Comparison of ENCODE assay signal across 33 cellular contexts in the genomic region with DNA sequence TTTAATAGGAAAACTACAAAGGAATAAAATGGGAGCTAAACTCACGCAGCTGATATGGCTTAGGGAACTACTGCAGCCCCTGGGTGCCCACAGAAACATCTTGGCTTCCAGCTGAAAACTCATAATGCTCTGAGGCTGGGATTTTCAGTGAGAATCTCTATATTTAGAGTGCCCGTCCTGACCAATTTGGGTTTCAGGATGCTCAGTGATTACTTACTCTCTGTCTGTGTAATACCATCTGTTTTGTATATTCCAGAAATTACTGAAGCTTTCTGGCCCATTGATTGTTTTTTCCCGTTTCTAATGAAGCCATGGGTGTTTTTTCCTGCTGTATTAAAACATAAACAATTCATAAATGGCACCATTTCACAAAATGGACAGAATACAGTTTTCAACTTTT. TPM values are rescaled to one million over a fixed set of nuclear protein-coding genes. Genes with fewer than 3 reads are reported as not detected.
"Had no signal": no experiment of that assay in that cellular context is flagged by ENCODE, and none has a peak within 500 bp of the region (broad histone marks: within the 10 kb centered on the region; RNA-seq: fewer than 3 reads in every experiment).

No MANE protein-coding gene starts in this region.

- H3K4me1 Mint-ChIP-seq: activated B cell treated with CpG ODN at 0.5 μM for 24 hours; activated CD4-positive, alpha-beta T cell treated with anti-CD3 and anti-CD28 coated beads, Interleukin-2, amount 10 ng/mL, durations not matched to agents 24 days and 14 days; activated CD8-positive, alpha-beta memory T cell treated with anti-CD3 and anti-CD28 coated beads, Interleukin-2, amount 10 ng/mL, durations not matched to agents 7 days and 5 days; activated naive CD8-positive, alpha-beta T cell treated with anti-CD3 and anti-CD28 coated beads for 36 hours had no signal

- H3K4me3 ChIP-seq: adrenal gland, body of pancreas, breast epithelium had no signal

- H3K27me3 Mint-ChIP-seq: activated B cell treated with CpG ODN at 0.5 μM for 24 hours; activated CD4-positive, alpha-beta memory T cell treated with anti-CD3 and anti-CD28 coated beads for 36 hours; activated CD4-positive, alpha-beta T cell treated with anti-CD3 and anti-CD28 coated beads, Interleukin-2, amount 10 ng/mL, durations not matched to agents 24 days and 14 days; activated CD8-positive, alpha-beta memory T cell treated with anti-CD3 and anti-CD28 coated beads, Interleukin-2, amount 10 ng/mL, durations not matched to agents 7 days and 5 days; activated CD8-positive, alpha-beta T cell treated with anti-CD3 and anti-CD28 coated beads for 36 hours; activated naive CD8-positive, alpha-beta T cell treated with anti-CD3 and anti-CD28 coated beads for 36 hours; activated T-cell treated with anti-CD3 and anti-CD28 coated beads, Interleukin-2, amount 50 U/mL, for 24 hours had no signal

- H3K27me3 ChIP-seq: adrenal gland, body of pancreas, brain microvascular endothelial cell, breast epithelium had no signal

- H3K4me1 ChIP-seq: adrenal gland, body of pancreas, breast epithelium had no signal

- ATAC-seq: activated CD8-positive, alpha-beta memory T cell treated with anti-CD3 and anti-CD28 coated beads, Interleukin-2, amount 10 ng/mL, durations not matched to agents 7 days and 5 days; activated CD8-positive, alpha-beta T cell treated with anti-CD3 and anti-CD28 coated beads for 36 hours; activated naive CD4-positive, alpha-beta T cell treated with anti-CD3 and anti-CD28 coated beads, Interleukin-2, amount 50 U/mL, for 72 hours; body of pancreas had no signal

- H3K36me3 Mint-ChIP-seq: activated CD4-positive, alpha-beta memory T cell treated with anti-CD3 and anti-CD28 coated beads for 36 hours; activated CD8-positive, alpha-beta memory T cell treated with anti-CD3 and anti-CD28 coated beads, Interleukin-2, amount 10 ng/mL, durations not matched to agents 7 days and 5 days; activated naive CD4-positive, alpha-beta T cell treated with anti-CD3 and anti-CD28 coated beads, Interleukin-2, amount 50 U/mL, for 72 hours; activated naive CD8-positive, alpha-beta T cell treated with anti-CD3 and anti-CD28 coated beads for 36 hours had no signal

- H3K27ac Mint-ChIP-seq: activated B cell treated with CpG ODN at 0.5 μM for 24 hours; activated CD4-positive, alpha-beta memory T cell treated with anti-CD3 and anti-CD28 coated beads for 36 hours; activated CD4-positive, alpha-beta T cell treated with anti-CD3 and anti-CD28 coated beads, Interleukin-2, amount 10 ng/mL, durations not matched to agents 24 days and 14 days; activated CD8-positive, alpha-beta memory T cell treated with anti-CD3 and anti-CD28 coated beads, Interleukin-2, amount 10 ng/mL, durations not matched to agents 7 days and 5 days; activated CD8-positive, alpha-beta T cell treated with anti-CD3 and anti-CD28 coated beads for 36 hours; activated naive CD4-positive, alpha-beta T cell treated with anti-CD3 and anti-CD28 coated beads for 36 hours; activated naive CD4-positive, alpha-beta T cell treated with anti-CD3 and anti-CD28 coated beads, Interleukin-2, amount 50 U/mL, for 72 hours; activated naive CD8-positive, alpha-beta T cell treated with anti-CD3 and anti-CD28 coated beads for 36 hours; activated T-cell treated with anti-CD3 and anti-CD28 coated beads, Interleukin-2, amount 50 U/mL, for 24 hours; T-helper 1 cell treated with Interleukin-12 subunit alpha and Interleukin-12 subunit beta and Interleukin-4 antibody, amounts not matched to agents 30 μg/mL and 1 μg/mL, for 36 hours; T-helper 2 cell treated with Interferon-gamma antibody and Interleukin-4, amounts not matched to agents 5 μg/mL and 100 μg/mL, for 36 hours had no signal

- H3K4me3 Mint-ChIP-seq: activated B cell treated with CpG ODN at 0.5 μM for 24 hours; activated CD4-positive, alpha-beta memory T cell treated with anti-CD3 and anti-CD28 coated beads for 36 hours; activated CD4-positive, alpha-beta T cell treated with anti-CD3 and anti-CD28 coated beads, Interleukin-2, amount 10 ng/mL, durations not matched to agents 24 days and 14 days; activated CD8-positive, alpha-beta memory T cell treated with anti-CD3 and anti-CD28 coated beads, Interleukin-2, amount 10 ng/mL, durations not matched to agents 7 days and 5 days; activated CD8-positive, alpha-beta T cell treated with anti-CD3 and anti-CD28 coated beads for 36 hours; activated naive CD4-positive, alpha-beta T cell treated with anti-CD3 and anti-CD28 coated beads for 36 hours; activated naive CD8-positive, alpha-beta T cell treated with anti-CD3 and anti-CD28 coated beads for 36 hours; activated T-cell treated with anti-CD3 and anti-CD28 coated beads, Interleukin-2, amount 50 U/mL, for 24 hours; T-helper 1 cell treated with Interleukin-12 subunit alpha and Interleukin-12 subunit beta and Interleukin-4 antibody, amounts not matched to agents 30 μg/mL and 1 μg/mL, for 36 hours; T-helper 2 cell treated with Interferon-gamma antibody and Interleukin-4, amounts not matched to agents 5 μg/mL and 100 μg/mL, for 36 hours had no signal

- DNase-seq: activated B cell treated with CpG ODN at 0.5 μM for 24 hours; activated CD4-positive, alpha-beta memory T cell treated with anti-CD3 and anti-CD28 coated beads for 36 hours; activated CD4-positive, alpha-beta T cell treated with anti-CD3 and anti-CD28 coated beads for 4 hours; activated CD4-positive, alpha-beta T cell treated with anti-CD3 and anti-CD28 coated beads, Interleukin-2, amount 10 ng/mL, durations not matched to agents 24 days and 14 days; activated CD4-positive, alpha-beta T cell treated with anti-CD3 and anti-CD28 coated beads, Interleukin-2, amount 50 U/mL, for 1 hour; activated CD4-positive, alpha-beta T cell treated with anti-CD3 and anti-CD28 coated beads, Interleukin-2, amount 50 U/mL, for 4 hours; activated CD4-positive, CD25-positive, alpha-beta regulatory T cell treated with anti-CD3 and anti-CD28 coated beads, Interleukin-2, amount 50 U/mL, for 72 hours; activated CD8-positive, alpha-beta memory T cell treated with anti-CD3 and anti-CD28 coated beads for 24 hours; activated CD8-positive, alpha-beta memory T cell treated with anti-CD3 and anti-CD28 coated beads, Interleukin-2, amount 10 ng/mL, durations not matched to agents 7 days and 5 days; activated CD8-positive, alpha-beta memory T cell treated with anti-CD3 and anti-CD28 coated beads, Interleukin-2, amount 50 U/mL, for 48 hours; activated CD8-positive, alpha-beta T cell treated with anti-CD3 and anti-CD28 coated beads for 36 hours; activated effector memory CD4-positive, alpha-beta T cell treated with anti-CD3 and anti-CD28 coated beads, Interleukin-2, amount 50 U/mL, for 16 hours; activated gamma-delta T cell treated with Interleukin-2 at 50 U/mL for 16 hours; activated naive CD4-positive, alpha-beta T cell; activated naive CD4-positive, alpha-beta T cell treated with anti-CD3 and anti-CD28 coated beads for 36 hours; activated naive CD4-positive, alpha-beta T cell treated with anti-CD3 and anti-CD28 coated beads, Interleukin-2, amount 50 U/mL, for 16 hours; activated naive CD8-positive, alpha-beta T cell treated with anti-CD3 and anti-CD28 coated beads for 36 hours; activated T-cell treated with anti-CD3 and anti-CD28 coated beads, Interleukin-2, amount 50 U/mL, for 24 hours; activated T-cell treated with anti-CD3 and anti-CD28 coated beads, Interleukin-2, amount 50 U/mL, for 48 hours; adrenal gland; amniotic stem cell; aorta; body of pancreas; brain microvascular endothelial cell; central memory CD4-positive, alpha-beta T cell; T-helper 1 cell; T-helper 2 cell; T-helper 9 cell had no signal

- H3K36me3 ChIP-seq: adrenal gland, brain microvascular endothelial cell, breast epithelium had no signal

- H3K9me3 ChIP-seq: adrenal gland, body of pancreas had no signal

- H3K27ac ChIP-seq: adrenal gland, body of pancreas, brain microvascular endothelial cell, breast epithelium, VCaP had no signal

RNA-seq across cellular contexts. Expression of gene ZNF385D, which starts 50.6 kb away (rescaled TPM):
- total RNA-seq: activated B cell treated with CpG ODN at 0.5 μM for 24 hours; activated CD4-positive, alpha-beta memory T cell treated with anti-CD3 and anti-CD28 coated beads for 36 hours; activated CD4-positive, alpha-beta T cell treated with anti-CD3 and anti-CD28 coated beads, Interleukin-2, amount 10 ng/mL, durations not matched to agents 24 days and 14 days; activated CD8-positive, alpha-beta memory T cell treated with anti-CD3 and anti-CD28 coated beads, Interleukin-2, amount 10 ng/mL, durations not matched to agents 7 days and 5 days; activated CD8-positive, alpha-beta T cell treated with anti-CD3 and anti-CD28 coated beads for 36 hours; activated naive CD4-positive, alpha-beta T cell treated with anti-CD3 and anti-CD28 coated beads for 36 hours; activated naive CD4-positive, alpha-beta T cell treated with anti-CD3 and anti-CD28 coated beads, Interleukin-2, amount 50 U/mL, for 72 hours; activated naive CD8-positive, alpha-beta T cell treated with anti-CD3 and anti-CD28 coated beads for 36 hours had no signal
